Comparison of ENCODE assay signal across 12 cellular contexts in genomic region chr12:88063375-88063774, GRCh38. TPM values are rescaled to one million over a fixed set of nuclear protein-coding genes. Genes with fewer than 3 reads are reported as not detected.
A peak's percentile ranks its signal among the peaks of the same experiment; 100 is the strongest.
DNase-seq lines count a peak whose midpoint lies in the region; ATAC-seq, FAIRE-seq and TF ChIP-seq lines count a peak whose summit lies in the region.
"Had no signal": no experiment of that assay in that cellular context is flagged by ENCODE, and none has a peak within 500 bp of the region (broad histone marks: within the 10 kb centered on the region; RNA-seq: fewer than 3 reads in every experiment).

No MANE protein-coding gene starts in this region.

- no peak overlapping the region for H3K27ac ChIP-seq in gastroesophageal sphincter
- H3K27ac ChIP-seq: epithelial cell of prostate had no signal

- H3K4me1 ChIP-seq in gastroesophageal sphincter = no peaks in the 10 kb centered on the region

- 94 to 95% methylated on average over 2 of the region's 2 CpGs for WGBS in gastroesophageal sphincter (ENCODE audit: low coverage in 1 of 2), 2 donors

- H3K4me3 ChIP-seq in astrocyte of the spinal cord (ENCODE audit: low read depth, low read length) = no peak overlapping the region
- no peak overlapping the region for H3K4me3 ChIP-seq in gastroesophageal sphincter

- TF ChIP-seq POLR2A in GM12891 (IDR thresholded peaks at IDR 0.05; ENCODE audit: low read depth, low read length) (no peak), gastroesophageal sphincter (IDR thresholded peaks at IDR 0.05) (no peak)

- ATAC-seq in HG03066 (IDR thresholded peaks at IDR 0.05; ENCODE audit: low read depth, unreplicated experiment) (peak; percentile 85), gastroesophageal sphincter (no peak), esophagus mucosa (no peak)
- ATAC-seq: HepG2 had no signal

- H3K27me3 ChIP-seq in gastroesophageal sphincter = no peaks in the 10 kb centered on the region

- FAIRE-seq in GM12891 (lab: Jason Lieb, UNC) = peak; percentile 74
- FAIRE-seq: HepG2 had no signal

- intact Hi-C loops in posterior cingulate gyrus (cut with DNase I) = no loop called here

- H3K36me3 ChIP-seq in gastroesophageal sphincter = peaks cover 0 to 41% of the 10 kb centered on the region in 2 donors

- no peak for TF ChIP-seq CTCF in GM20000 (IDR thresholded peaks at IDR 0.05; ENCODE audit: extremely low read depth, missing control alignments)
- no peak for TF ChIP-seq CTCF in astrocyte of the spinal cord (IDR thresholded peaks at IDR 0.05; ENCODE audit: low read depth, low read length)
- TF ChIP-seq CTCF in gastroesophageal sphincter (IDR thresholded peaks at IDR 0.05) = no peak

- DNase-seq in GM12891 (ENCODE audit: insufficient read length, low spot score) (no peak), GM20000 (ENCODE audit: low spot score) (peak; percentile 8), astrocyte of the spinal cord (ENCODE audit: low read depth, low spot score) (peak; percentile 22), posterior cingulate gyrus (no peak), KG1 (lab: John Stamatoyannopoulos, UW) (no peak)
- DNase-seq: activated T-cell treated with anti-CD3 and anti-CD28 coated beads for 4 hours, DMS 273 treated with DMSO at 0.1 percent for 48 hours had no signal

- in situ Hi-C loops in astrocyte of the spinal cord (cut with HindIII; ENCODE audit: low sequenced_read_pairs) = no loop called here

- no peak for TF ChIP-seq EP300 in gastroesophageal sphincter (IDR thresholded peaks at IDR 0.05)

- H3K9me3 ChIP-seq in gastroesophageal sphincter = no peaks in the 10 kb centered on the region

TF ChIP-seq in GM12891, 5 proteins besides CTCF, POLR2A, EP300 and RAD21:
- TF ChIP-seq POLR2AphosphoS5 (IDR thresholded peaks at IDR 0.05; ENCODE audit: low read depth, low read length) = no peak
- no peak for TF ChIP-seq POU2F2 (IDR thresholded peaks at IDR 0.05; ENCODE audit: low read depth, low read length)
- no peak for TF ChIP-seq TAF1 (IDR thresholded peaks at IDR 0.05; ENCODE audit: low read depth, low read length)
- TF ChIP-seq SPI1 (IDR thresholded peaks at IDR 0.05; ENCODE audit: low read depth, low read length) = no peak
- no peak for TF ChIP-seq PAX5 (IDR thresholded peaks at IDR 0.05; ENCODE audit: insufficient read depth, low read length, severe bottlenecking)

RNA-seq across cellular contexts. Expression of gene C12orf50, which starts 34.2 kb away (rescaled TPM):
- polyA plus RNA-seq in GM12891 (2012; ENCODE audit: low read depth, missing spikeins) = not detected
- total RNA-seq in gastroesophageal sphincter (not detected), esophagus mucosa (not detected)
- total RNA-seq: HepG2 had no signal
- polyA plus RNA-seq: HepG2 had no signal

Comparison
In these comparisons a context has a peak if more than half of its experiments do, and no peak if none do; other contexts are left out.
1. DNase-seq: peak in GM20000 (single experiment) and astrocyte of the spinal cord (single experiment); none in GM12891 (single experiment), posterior cingulate gyrus (0 of 10) and KG1 (single experiment).